Comparison of ENCODE assay signal across 8 cellular contexts in the genomic region with DNA sequence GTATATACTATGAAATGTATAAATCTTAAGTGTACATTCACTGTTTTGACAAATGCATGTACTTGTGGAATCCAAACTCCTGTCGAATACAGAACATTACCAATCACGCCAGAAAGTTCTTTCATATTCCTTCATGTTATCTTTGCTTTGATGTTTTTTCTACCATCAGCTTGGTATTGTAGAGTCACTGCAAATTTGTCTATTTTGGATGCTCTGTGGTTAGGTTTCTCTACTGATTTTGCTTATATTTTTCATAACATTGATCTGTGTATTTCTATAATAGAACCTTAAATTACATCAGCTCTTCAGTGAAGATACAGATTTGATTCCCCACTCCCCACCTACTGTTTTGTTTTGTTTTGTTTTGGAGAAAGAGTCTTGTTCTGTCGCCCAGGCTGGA.
"Had no signal": no experiment of that assay in that cellular context is flagged by ENCODE, and none has a peak within 500 bp of the region (broad histone marks: within the 10 kb centered on the region; RNA-seq: fewer than 3 reads in every experiment).

No MANE protein-coding gene starts in this region.

- FAIRE-seq: HepG2, HTR-8/SVneo, K562 had no signal

- ATAC-seq: HepG2, K562 had no signal

- H3K9me3 Mint-ChIP-seq: IgD-negative memory B cell had no signal

- H3K4me3 ChIP-seq: K562 had no signal

- H3K27ac Mint-ChIP-seq: IgD-negative memory B cell had no signal

- H3K27me3 Mint-ChIP-seq: IgD-negative memory B cell had no signal

- DNase-seq: IMR-90, KBM-7, KG1 had no signal

- H3K27ac ChIP-seq: HL-60 had no signal

- H3K4me3 Mint-ChIP-seq: IgD-negative memory B cell had no signal
